ENCODE assay signal across 11 cellular contexts in genomic region chr7:98619450-98620321, GRCh38. TPM values are rescaled to one million over a fixed set of nuclear protein-coding genes. Genes with fewer than 3 reads are reported as not detected.
DNase-seq lines count a peak whose midpoint lies in the region; ATAC-seq and TF ChIP-seq lines count a peak whose summit lies in the region.
"Had no signal": no experiment of that assay in that cellular context is flagged by ENCODE, and none has a peak within 500 bp of the region (broad histone marks: within the 10 kb centered on the region; RNA-seq: fewer than 3 reads in every experiment).

No MANE protein-coding gene starts in this region.

- peaks cover 9% of the 10 kb centered on the region; the same call in 1 of the 2 replicates for H3K9me3 Mint-ChIP-seq in HFFc6
- H3K9me3 Mint-ChIP-seq: T-helper 1 cell treated with Interleukin-12 subunit alpha and Interleukin-12 subunit beta and Interleukin-4 antibody, amounts not matched to agents 30 μg/mL and 1 μg/mL, for 36 hours had no signal

- TF ChIP-seq EP300 in sigmoid colon (IDR thresholded peaks at IDR 0.05) = no peak

- peaks cover 21 to 80% (median 23%) of the 10 kb centered on the region in 3 donors for H3K27me3 ChIP-seq in sigmoid colon
- H3K27me3 ChIP-seq: ascending aorta had no signal

- TF ChIP-seq POLR2A in sigmoid colon (IDR thresholded peaks at IDR 0.05) = no peak

- no peak for TF ChIP-seq CTCF in fibroblast of mammary gland (conservative IDR thresholded peaks at IDR 0.05; ENCODE audit: control insufficient read depth, insufficient read depth, low read depth, low read length)
- TF ChIP-seq CTCF in sigmoid colon (IDR thresholded peaks at IDR 0.05) = no peak
- no peak for TF ChIP-seq CTCF in HFFc6 (IDR thresholded peaks at IDR 0.05)

- H3K36me3 Mint-ChIP-seq in HFFc6 (ENCODE audit: low read depth) = no peaks in the 10 kb centered on the region; the same call in 1 of the 2 replicates

- no peak overlapping the region for H3K27ac ChIP-seq in sigmoid colon
- H3K27ac ChIP-seq: ascending aorta had no signal

- ATAC-seq in GM19035 (IDR thresholded peaks at IDR 0.05; ENCODE audit: unreplicated experiment) = no peak
- ATAC-seq: left colon had no signal

- no peaks in the 10 kb centered on the region for H3K36me3 ChIP-seq in sigmoid colon

- no peak overlapping the region for H3K27ac Mint-ChIP-seq in HFFc6
- H3K27ac Mint-ChIP-seq: T-helper 1 cell treated with Interleukin-12 subunit alpha and Interleukin-12 subunit beta and Interleukin-4 antibody, amounts not matched to agents 30 μg/mL and 1 μg/mL, for 36 hours had no signal

- no peaks in the 10 kb centered on the region for H3K9me3 ChIP-seq in sigmoid colon
- H3K9me3 ChIP-seq: ascending aorta had no signal

- H3K4me3 Mint-ChIP-seq in HFFc6 = no peak overlapping the region
- H3K4me3 Mint-ChIP-seq: T-helper 1 cell treated with Interleukin-12 subunit alpha and Interleukin-12 subunit beta and Interleukin-4 antibody, amounts not matched to agents 30 μg/mL and 1 μg/mL, for 36 hours had no signal

- peaks cover 0 to 31% (median 20%) of the 10 kb centered on the region in 4 donors for H3K4me1 ChIP-seq in sigmoid colon

- intact Hi-C loops in sigmoid colon (cut with DNase I) = no loop called here

- H3K4me3 ChIP-seq in fibroblast of mammary gland (ENCODE audit: control insufficient read depth, low read depth, low read length) = no peak overlapping the region
- peak overlapping the region in 3 of 4 donors; percentile 9 to 12 (median 12) for H3K4me3 ChIP-seq in sigmoid colon

- WGBS in sigmoid colon, 2 donors = 11 to 26% methylated on average over 27 of the region's 27 CpGs

- DNase-seq in NCI-H146 (lab: John Stamatoyannopoulos, UW) (peak; percentile 2), NCI-H146 treated with DMSO at 0.1 percent for 48 hours (lab: John Stamatoyannopoulos, UW; ENCODE audit: unreplicated experiment) (no peak), NCI-H2227 treated with DMSO at 0.1 percent for 48 hours (lab: John Stamatoyannopoulos, UW) (peak; percentile 22), fibroblast of mammary gland (ENCODE audit: low read depth) (peak; percentile 28), sigmoid colon (no peak), NCI-H2171 (lab: John Stamatoyannopoulos, UW) (no peak), HFFc6 (no peak)

- H3K27me3 Mint-ChIP-seq in HFFc6 (ENCODE audit: insufficient read depth) = peaks cover 24% of the 10 kb centered on the region

- no peaks in the 10 kb centered on the region for H3K4me1 Mint-ChIP-seq in HFFc6 (ENCODE audit: low read depth)

RNA-seq across cellular contexts. Expression of gene NPTX2, which starts 2.6 kb away (rescaled TPM):
- 10 to 100 TPM in 3 of 4 donors, 1 to 10 TPM in 1; 8.1 to 21.8 (median 13.2) TPM for total RNA-seq in sigmoid colon
- polyA plus RNA-seq in sigmoid colon = 1 to 10 TPM in 1 of 3 donors, under 1 TPM in 2; 0.23 to 4.7 (median 0.60) TPM
- not detected for total RNA-seq in HFFc6 (2021; fragmentation: NEBNext Ultra II Directional; extraction: Animal tissue kit (Norgen Biotek cat#: 25700))

Comparison
In these comparisons a context has a peak if more than half of its experiments do, and no peak if none do; other contexts are left out.
1. DNase-seq: peak in NCI-H146 (single experiment), NCI-H2227 treated with DMSO at 0.1 percent for 48 hours (single experiment) and fibroblast of mammary gland (single experiment); none in NCI-H146 treated with DMSO at 0.1 percent for 48 hours (single experiment), sigmoid colon (single experiment), NCI-H2171 (single experiment) and HFFc6 (single experiment).
2. RNA of gene NPTX2, which starts 2.6 kb away (total RNA-seq): 8.1 to 21.8 TPM in sigmoid colon; not detected in HFFc6; every median in the first group is over 4 times any median in the second.